ENCODE assay signal across 17 cellular contexts in genomic region chr14:105432657-105433056, GRCh38. TPM values are rescaled to one million over a fixed set of nuclear protein-coding genes. Genes with fewer than 3 reads are reported as not detected.
DNase-seq lines count a peak whose midpoint lies in the region; ATAC-seq, FAIRE-seq and TF ChIP-seq lines count a peak whose summit lies in the region.
"Had no signal": no experiment of that assay in that cellular context is flagged by ENCODE, and none has a peak within 500 bp of the region (broad histone marks: within the 10 kb centered on the region; RNA-seq: fewer than 3 reads in every experiment).

No MANE protein-coding gene starts in this region.

- TF ChIP-seq CTCF in liver (IDR thresholded peaks at IDR 0.05; ENCODE audit: low read depth, low read length, missing input control) (no peak), HepG2 (CRISPR knock-in tag; IDR thresholded peaks at IDR 0.05) (no peak), right lobe of liver (IDR thresholded peaks at IDR 0.05) (no peak), D721Med (IDR thresholded peaks at IDR 0.05; ENCODE audit: insufficient read depth, missing control alignments) (no peak)

- TF ChIP-seq EP300 in HepG2 (IDR thresholded peaks at IDR 0.05; ENCODE audit: low read depth in 2 of 2, low read length in 2 of 2) = no peak
- TF ChIP-seq EP300 in HepG2 (CRISPR knock-in tag; IDR thresholded peaks at IDR 0.05; ENCODE audit: borderline replicate concordance) = no peak

- 61% methylated on average over 12 of the region's 12 CpGs for WGBS in liver
- WGBS in HepG2 (ENCODE audit: low lambda C conversion rate) = 95% methylated on average over 12 of the region's 12 CpGs
- WGBS in ectodermal cell, 2 experiments = 93 to 95% methylated on average over 12 of the region's 12 CpGs
- 59% methylated on average over 9 of the region's 12 CpGs for WGBS in right lobe of liver (ENCODE audit: insufficient coverage, low coverage, low lambda C conversion rate, missing lambda C conversion rate)

- H3K79me2 ChIP-seq in HepG2 (ENCODE audit: insufficient read depth, low read length) = peaks cover 38% of the 10 kb centered on the region

- FAIRE-seq in HepG2 (lab: Jason Lieb, UNC) (no peak), D721Med (lab: Jason Lieb, UNC) (no peak)
- FAIRE-seq: GM12878, H54 had no signal

- H3K4me2 ChIP-seq in HepG2 (ENCODE audit: low read depth, low read length) = no peak overlapping the region
- H3K4me2 ChIP-seq: BLaER1 had no signal

- in situ Hi-C loops in HepG2 (cut with HindIII; ENCODE audit: extremely low pct_ligation_motif_present, low pct_unique_long_range_greater_than_20kb) = no loop called here

- ATAC-seq in HepG2 = no peak
- peak; percentile 27 to 71 (median 52) for ATAC-seq in right lobe of liver
- ATAC-seq: GM12878 had no signal

- H3K27ac ChIP-seq in liver (ENCODE audit: low read depth in 1 of 2, low read length in 2 of 2) (peak overlapping the region; percentile 32 to 57), HepG2 (ENCODE audit: extremely low read length, insufficient read depth, low read length) (no peak overlapping the region), ectodermal cell (ENCODE audit: insufficient read depth, low read depth, low read length, poor library complexity, severe bottlenecking) (peak overlapping the region; percentile 26), right lobe of liver (peak overlapping the region in 2 of 3 donors; percentile 26 to 87)
- H3K27ac ChIP-seq: BLaER1, HL-60 had no signal

- H3K36me3 ChIP-seq in liver (ENCODE audit: control insufficient read depth in 4 of 4, insufficient read depth in 3 of 4, low read depth in 1 of 4, low read length in 3 of 4) (no peaks in the 10 kb centered on the region), HepG2 (replicated peaks in 1 of 2; ENCODE audit: control insufficient read depth in 1 of 2, insufficient read depth in 2 of 2, low read length in 2 of 2) (peaks cover 1 to 7% of the 10 kb centered on the region in 2 experiments; a peak in 2 of 5 replicates), ectodermal cell (ENCODE audit: control insufficient read depth, insufficient read depth, low read length) (peaks cover 11% of the 10 kb centered on the region), right lobe of liver (no peaks in the 10 kb centered on the region)

- intact Hi-C loops in HepG2 (cut with micrococcal nuclease; ENCODE audit: unreplicated experiment) (no loop called here), right lobe of liver (cut with DNase I) (no loop called here)

- TF ChIP-seq POLR2A in HepG2 (IDR thresholded peaks at IDR 0.05; ENCODE audit: insufficient read depth in 1 of 2, low read depth in 2 of 2, low read length in 2 of 2) (no peak), right lobe of liver (IDR thresholded peaks at IDR 0.05) (no peak)

- H3K27me3 ChIP-seq in liver (ENCODE audit: control insufficient read depth in 4 of 4, insufficient read depth in 4 of 4, low read length in 3 of 4) (no peaks in the 10 kb centered on the region), HepG2 (ENCODE audit: control insufficient read depth in 1 of 2, insufficient read depth in 2 of 2, low read length in 2 of 2) (no peaks in the 10 kb centered on the region), ectodermal cell (ENCODE audit: control insufficient read depth, insufficient read depth, low read length, poor library complexity, severe bottlenecking) (no peaks in the 10 kb centered on the region), right lobe of liver (no peaks in the 10 kb centered on the region)
- H3K27me3 ChIP-seq: BLaER1 had no signal

- POLR2A ChIA-PET in HepG2 (lab: Yijun Ruan, JAX) = no interaction called here

- H3K9ac ChIP-seq in liver (ENCODE audit: low read depth in 1 of 2, low read length in 2 of 2) (no peak overlapping the region), HepG2 (ENCODE audit: insufficient read depth, low read depth, low read length) (no peak overlapping the region)
- H3K9ac ChIP-seq: BLaER1 had no signal

- CTCF ChIA-PET in HepG2 (lab: Yijun Ruan, JAX; ENCODE audit: low intra/inter-chr PET ratio, low total read pairs) = no interaction called here

- no peak overlapping the region for H3K4me3 ChIP-seq in liver (ENCODE audit: low read depth in 1 of 3, low read length in 3 of 3)
- H3K4me3 ChIP-seq in HepG2 (replicated peaks in 1 of 3; ENCODE audit: insufficient read depth in 1 of 3, low read depth in 2 of 3, low read length in 3 of 3) = no peak overlapping the region
- H3K4me3 ChIP-seq in ectodermal cell (ENCODE audit: insufficient read depth, low read depth, low read length) = no peak overlapping the region
- no peak overlapping the region for H3K4me3 ChIP-seq in right lobe of liver
- H3K4me3 ChIP-seq: BLaER1, GM12878 had no signal

- DNase-seq in HepG2 (ENCODE audit: low spot score) (no peak), right lobe of liver (peak in 1 of 3 donors; percentile 51), H4 (ENCODE audit: low spot score) (no peak), NCI-H748 (lab: John Stamatoyannopoulos, UW; ENCODE audit: unreplicated experiment) (no peak), D721Med (ENCODE audit: insufficient read length, low spot score) (no peak)
- DNase-seq: 8988T; CD4-positive, alpha-beta memory T cell; DMS79 treated with DMSO at 0.1 percent for 48 hours; HFFc6; IMR-90 had no signal

- no TSS peak for BruUV-seq in HepG2 (replicated peaks; lab: Mats Ljungman, UMichigan)

- H2AFZ ChIP-seq in HepG2 (ENCODE audit: low read length) = no peak overlapping the region

- H3K4me1 ChIP-seq in liver (ENCODE audit: control insufficient read depth in 4 of 4, insufficient read depth in 4 of 4, low read length in 3 of 4) (peaks cover 8 to 26% (median 16%) of the 10 kb centered on the region in 4 donors), HepG2 (ENCODE audit: insufficient read depth, low read length) (peaks cover 20% of the 10 kb centered on the region), ectodermal cell (ENCODE audit: control insufficient read depth, insufficient read depth, low read length) (peaks cover 7% of the 10 kb centered on the region), right lobe of liver (peaks cover 0 to 33% (median 15%) of the 10 kb centered on the region in 4 donors)

- no peak for TF ChIP-seq RAD21 in liver (IDR thresholded peaks at IDR 0.05)
- no peak for TF ChIP-seq RAD21 in HepG2 (CRISPR knock-in tag; IDR thresholded peaks at IDR 0.05)

- H3K9me3 ChIP-seq in liver (ENCODE audit: control insufficient read depth in 4 of 4, low read length in 3 of 4) (no peaks in the 10 kb centered on the region), HepG2 (ENCODE audit: low read length) (no peaks in the 10 kb centered on the region), ectodermal cell (ENCODE audit: control insufficient read depth, low read length) (no peaks in the 10 kb centered on the region), right lobe of liver (no peaks in the 10 kb centered on the region)

- 0 out of 2 replicates have a peak, but pooled peaks cover 3% of the 10 kb centered on the region for H4K20me1 ChIP-seq in HepG2 (ENCODE audit: insufficient read depth, low read length)

RNA-seq across cellular contexts. Expression of gene MTA1, which starts 13.0 kb away (rescaled TPM):
- total RNA-seq in liver (10 to 100 TPM; 27.9 to 28.1 TPM), HepG2 (2016; rRNA removed; fragmentation: Illumina TruSeq; extraction: Trizol) (19.1 and 35.2 TPM in 2 replicates), right lobe of liver (10 to 100 TPM; 18.6 to 45.1 (median 29.2) TPM)
- polyA plus RNA-seq in liver (10 to 100 TPM in 1 of 2 donors, 1 to 10 TPM in 1; 3.7 to 14.0 TPM), HepG2 (2011; rRNA removed) (85.7 and 85.8 TPM in 2 replicates)
- total RNA-seq in HepG2 (2016; cell fraction: cytosol; rRNA removed; fragmentation: Illumina TruSeq; extraction: Trizol; ENCODE audit: low read depth) = 56.8 and 63.0 TPM in 2 replicates
- total RNA-seq in HepG2 (2016; cell fraction: insoluble cytoplasmic fraction; rRNA removed; fragmentation: Illumina TruSeq; extraction: Trizol) = 14.0 and 38.5 TPM in 2 replicates
- 52.7 and 56.0 TPM in 2 replicates for total RNA-seq in HepG2 (2016; cell fraction: membrane; rRNA removed; fragmentation: Illumina TruSeq; extraction: Trizol)
- total RNA-seq in HepG2 (2016; cell fraction: nucleus; rRNA removed; fragmentation: Illumina TruSeq; extraction: Trizol) = 47.2 and 51.4 TPM in 2 replicates
- 39.0 and 48.4 TPM in 2 replicates for polyA plus RNA-seq in HepG2 (2011; cell fraction: cytosol; rRNA removed)
- 409 and 581 TPM in 2 replicates for polyA plus RNA-seq in HepG2 (2011; cell fraction: nucleus; rRNA removed)
- polyA plus RNA-seq in HepG2 (2012) = 58.3 and 62.1 TPM in 2 replicates
- polyA plus RNA-seq in HepG2 (2016; cell fraction: cytosol; fragmentation: Illumina TruSeq; extraction: Trizol; ENCODE audit: low read depth) = 51.1 and 53.5 TPM in 2 replicates
- 36.2 and 45.8 TPM in 2 replicates for polyA plus RNA-seq in HepG2 (2016; cell fraction: insoluble cytoplasmic fraction; fragmentation: Illumina TruSeq; extraction: Trizol; ENCODE audit: low read depth)
- 82.4 and 89.9 TPM in 2 replicates for polyA plus RNA-seq in HepG2 (2016; cell fraction: membrane; fragmentation: Illumina TruSeq; extraction: Trizol; ENCODE audit: low read depth)
- polyA plus RNA-seq in HepG2 (2016; cell fraction: nucleus; fragmentation: Illumina TruSeq; extraction: Trizol; ENCODE audit: insufficient read depth, low read depth) = 244 and 255 TPM in 2 replicates
- 53.3 and 73.7 TPM in 2 replicates for polyA minus RNA-seq in HepG2 (2011; rRNA and poly(A)+ RNA removed; ENCODE audit: low replicate concordance)
- polyA minus RNA-seq in HepG2 (2011; cell fraction: cytosol; rRNA and poly(A)+ RNA removed) = 58.3 and 59.6 TPM in 2 replicates
- polyA minus RNA-seq in HepG2 (2011; cell fraction: nucleus; rRNA and poly(A)+ RNA removed) = 88.5 and 90.4 TPM in 2 replicates
- 210 TPM for polyA plus RNA-seq in ectodermal cell (2013, experiment 1 of 4)
- polyA plus RNA-seq in ectodermal cell (2013, experiment 2 of 4) = 189 TPM
- polyA plus RNA-seq in ectodermal cell (2013, experiment 3 of 4) = 170 TPM
- polyA plus RNA-seq in ectodermal cell (2013, experiment 4 of 4) = 178 TPM
- total RNA-seq in H4 (2014; rRNA removed; shearing (Covaris generic)) = 17.2 and 24.0 TPM in 2 replicates

RNA-seq across cellular contexts. Expression of gene TEX22, which starts 34.3 kb away (rescaled TPM):
- total RNA-seq in liver (under 1 TPM; 0.08 to 0.14 TPM), HepG2 (2016; rRNA removed; fragmentation: Illumina TruSeq; extraction: Trizol) (0.27 and 0.55 TPM in 2 replicates), right lobe of liver (under 1 TPM in 3 of 6 experiments, not detected in 3; 0.07 to 0.44 (median 0.35) TPM)
- polyA plus RNA-seq in liver (under 1 TPM in 1 of 2 donors, not detected in 1; 0.02 TPM), HepG2 (2011; rRNA removed) (0.07 and 0.16 TPM in 2 replicates)
- total RNA-seq in HepG2 (2016; cell fraction: cytosol; rRNA removed; fragmentation: Illumina TruSeq; extraction: Trizol; ENCODE audit: low read depth) = not detected in 2 replicates
- not detected in 2 replicates for total RNA-seq in HepG2 (2016; cell fraction: insoluble cytoplasmic fraction; rRNA removed; fragmentation: Illumina TruSeq; extraction: Trizol)
- not detected in 2 replicates for total RNA-seq in HepG2 (2016; cell fraction: membrane; rRNA removed; fragmentation: Illumina TruSeq; extraction: Trizol)
- not detected in 2 replicates for total RNA-seq in HepG2 (2016; cell fraction: nucleus; rRNA removed; fragmentation: Illumina TruSeq; extraction: Trizol)
- not detected in 2 replicates for polyA plus RNA-seq in HepG2 (2011; cell fraction: cytosol; rRNA removed)
- 0.56 and 1.2 TPM in 2 replicates for polyA plus RNA-seq in HepG2 (2011; cell fraction: nucleus; rRNA removed)
- 0.13 and 0.23 TPM in 2 replicates for polyA plus RNA-seq in HepG2 (2012)
- polyA plus RNA-seq in HepG2 (2016; cell fraction: cytosol; fragmentation: Illumina TruSeq; extraction: Trizol; ENCODE audit: low read depth) = not detected in 2 replicates
- not detected in 2 replicates for polyA plus RNA-seq in HepG2 (2016; cell fraction: insoluble cytoplasmic fraction; fragmentation: Illumina TruSeq; extraction: Trizol; ENCODE audit: low read depth)
- not detected in 2 replicates for polyA plus RNA-seq in HepG2 (2016; cell fraction: membrane; fragmentation: Illumina TruSeq; extraction: Trizol; ENCODE audit: low read depth)
- polyA plus RNA-seq in HepG2 (2016; cell fraction: nucleus; fragmentation: Illumina TruSeq; extraction: Trizol; ENCODE audit: insufficient read depth, low read depth) = not detected in 2 replicates
- 0.16 and 0.82 TPM in 2 replicates for polyA minus RNA-seq in HepG2 (2011; rRNA and poly(A)+ RNA removed; ENCODE audit: low replicate concordance)
- polyA minus RNA-seq in HepG2 (2011; cell fraction: cytosol; rRNA and poly(A)+ RNA removed) = not detected in 2 replicates
- 0.62 TPM in 1 of 2 replicates, not detected in the other for polyA minus RNA-seq in HepG2 (2011; cell fraction: nucleus; rRNA and poly(A)+ RNA removed)
- polyA plus RNA-seq in ectodermal cell (2013, experiment 1 of 4) = 0.85 TPM
- polyA plus RNA-seq in ectodermal cell (2013, experiment 2 of 4) = 0.80 TPM
- polyA plus RNA-seq in ectodermal cell (2013, experiment 3 of 4) = 0.75 TPM
- polyA plus RNA-seq in ectodermal cell (2013, experiment 4 of 4) = 1.7 TPM
- 0.04 TPM in 1 of 2 replicates, not detected in the other for total RNA-seq in H4 (2014; rRNA removed; shearing (Covaris generic))
- total RNA-seq: HT1080 had no signal
- polyA plus RNA-seq: CD4-positive, alpha-beta memory T cell had no signal

RNA-seq across cellular contexts. Expression of gene CRIP2, which starts 42.0 kb away (rescaled TPM):
- total RNA-seq in liver (10 to 100 TPM in 1 of 2 donors, 1 to 10 TPM in 1; 4.3 to 10.9 TPM), HepG2 (2016; rRNA removed; fragmentation: Illumina TruSeq; extraction: Trizol) (32.1 and 37.9 TPM in 2 replicates), right lobe of liver (10 to 100 TPM; 11.2 to 50.0 (median 27.5) TPM)
- polyA plus RNA-seq in liver (10 to 100 TPM; 30.6 to 40.0 TPM), HepG2 (2011; rRNA removed) (18.0 and 31.6 TPM in 2 replicates)
- total RNA-seq in HepG2 (2016; cell fraction: cytosol; rRNA removed; fragmentation: Illumina TruSeq; extraction: Trizol; ENCODE audit: low read depth) = 22.2 and 30.3 TPM in 2 replicates
- total RNA-seq in HepG2 (2016; cell fraction: insoluble cytoplasmic fraction; rRNA removed; fragmentation: Illumina TruSeq; extraction: Trizol) = 29.1 and 37.9 TPM in 2 replicates
- total RNA-seq in HepG2 (2016; cell fraction: membrane; rRNA removed; fragmentation: Illumina TruSeq; extraction: Trizol) = 30.8 and 36.2 TPM in 2 replicates
- total RNA-seq in HepG2 (2016; cell fraction: nucleus; rRNA removed; fragmentation: Illumina TruSeq; extraction: Trizol) = 14.7 and 15.4 TPM in 2 replicates
- polyA plus RNA-seq in HepG2 (2011; cell fraction: cytosol; rRNA removed) = 18.1 and 57.4 TPM in 2 replicates
- 37.9 and 74.0 TPM in 2 replicates for polyA plus RNA-seq in HepG2 (2011; cell fraction: nucleus; rRNA removed)
- polyA plus RNA-seq in HepG2 (2012) = 3.6 and 7.4 TPM in 2 replicates
- 34.0 and 41.4 TPM in 2 replicates for polyA plus RNA-seq in HepG2 (2016; cell fraction: cytosol; fragmentation: Illumina TruSeq; extraction: Trizol; ENCODE audit: low read depth)
- 44.2 and 51.5 TPM in 2 replicates for polyA plus RNA-seq in HepG2 (2016; cell fraction: insoluble cytoplasmic fraction; fragmentation: Illumina TruSeq; extraction: Trizol; ENCODE audit: low read depth)
- 41.2 and 43.7 TPM in 2 replicates for polyA plus RNA-seq in HepG2 (2016; cell fraction: membrane; fragmentation: Illumina TruSeq; extraction: Trizol; ENCODE audit: low read depth)
- 39.7 and 41.0 TPM in 2 replicates for polyA plus RNA-seq in HepG2 (2016; cell fraction: nucleus; fragmentation: Illumina TruSeq; extraction: Trizol; ENCODE audit: insufficient read depth, low read depth)
- polyA minus RNA-seq in HepG2 (2011; rRNA and poly(A)+ RNA removed; ENCODE audit: low replicate concordance) = 21.4 and 23.6 TPM in 2 replicates
- polyA minus RNA-seq in HepG2 (2011; cell fraction: cytosol; rRNA and poly(A)+ RNA removed) = 8.4 and 15.7 TPM in 2 replicates
- polyA minus RNA-seq in HepG2 (2011; cell fraction: nucleus; rRNA and poly(A)+ RNA removed) = 2.2 and 7.5 TPM in 2 replicates
- 11.8 TPM for polyA plus RNA-seq in ectodermal cell (2013, experiment 1 of 4)
- 14.1 TPM for polyA plus RNA-seq in ectodermal cell (2013, experiment 2 of 4)
- 14.0 TPM for polyA plus RNA-seq in ectodermal cell (2013, experiment 3 of 4)
- polyA plus RNA-seq in ectodermal cell (2013, experiment 4 of 4) = 16.4 TPM
- total RNA-seq in H4 (2014; rRNA removed; shearing (Covaris generic)) = 16.2 and 26.9 TPM in 2 replicates

RNA-seq across cellular contexts. Expression of gene CRIP1, which starts 54.0 kb away (rescaled TPM):
- total RNA-seq in liver = 1 to 10 TPM; 1.4 to 1.8 TPM
- 10 to 100 TPM in 1 of 2 donors, 1 to 10 TPM in 1; 6.0 to 11.4 TPM for polyA plus RNA-seq in liver
- total RNA-seq in HepG2 (2016; rRNA removed; fragmentation: Illumina TruSeq; extraction: Trizol) = 53.9 and 59.7 TPM in 2 replicates
- total RNA-seq in HepG2 (2016; cell fraction: cytosol; rRNA removed; fragmentation: Illumina TruSeq; extraction: Trizol; ENCODE audit: low read depth) = 18.2 and 27.4 TPM in 2 replicates
- total RNA-seq in HepG2 (2016; cell fraction: insoluble cytoplasmic fraction; rRNA removed; fragmentation: Illumina TruSeq; extraction: Trizol) = 53.1 and 55.2 TPM in 2 replicates
- total RNA-seq in HepG2 (2016; cell fraction: membrane; rRNA removed; fragmentation: Illumina TruSeq; extraction: Trizol) = 23.1 and 27.8 TPM in 2 replicates
- 25.3 and 26.5 TPM in 2 replicates for total RNA-seq in HepG2 (2016; cell fraction: nucleus; rRNA removed; fragmentation: Illumina TruSeq; extraction: Trizol)
- 59.5 and 62.2 TPM in 2 replicates for polyA plus RNA-seq in HepG2 (2011; rRNA removed)
- 27.8 and 82.6 TPM in 2 replicates for polyA plus RNA-seq in HepG2 (2011; cell fraction: cytosol; rRNA removed)
- polyA plus RNA-seq in HepG2 (2011; cell fraction: nucleus; rRNA removed) = 47.3 and 55.5 TPM in 2 replicates
- polyA plus RNA-seq in HepG2 (2012) = 46.4 and 49.2 TPM in 2 replicates
- polyA plus RNA-seq in HepG2 (2016; cell fraction: cytosol; fragmentation: Illumina TruSeq; extraction: Trizol; ENCODE audit: low read depth) = 85.4 and 115 TPM in 2 replicates
- polyA plus RNA-seq in HepG2 (2016; cell fraction: insoluble cytoplasmic fraction; fragmentation: Illumina TruSeq; extraction: Trizol; ENCODE audit: low read depth) = 142 and 159 TPM in 2 replicates
- 67.3 and 82.2 TPM in 2 replicates for polyA plus RNA-seq in HepG2 (2016; cell fraction: membrane; fragmentation: Illumina TruSeq; extraction: Trizol; ENCODE audit: low read depth)
- polyA plus RNA-seq in HepG2 (2016; cell fraction: nucleus; fragmentation: Illumina TruSeq; extraction: Trizol; ENCODE audit: insufficient read depth, low read depth) = 136 and 137 TPM in 2 replicates
- polyA minus RNA-seq in HepG2 (2011; rRNA and poly(A)+ RNA removed; ENCODE audit: low replicate concordance) = 24.8 and 136 TPM in 2 replicates
- polyA minus RNA-seq in HepG2 (2011; cell fraction: cytosol; rRNA and poly(A)+ RNA removed) = 20.6 and 28.4 TPM in 2 replicates
- polyA minus RNA-seq in HepG2 (2011; cell fraction: nucleus; rRNA and poly(A)+ RNA removed) = 4.7 and 11.8 TPM in 2 replicates
- 46.7 TPM for polyA plus RNA-seq in ectodermal cell (2013, experiment 1 of 4)
- 41.5 TPM for polyA plus RNA-seq in ectodermal cell (2013, experiment 2 of 4)
- polyA plus RNA-seq in ectodermal cell (2013, experiment 3 of 4) = 52.7 TPM
- 54.8 TPM for polyA plus RNA-seq in ectodermal cell (2013, experiment 4 of 4)
- total RNA-seq in right lobe of liver = 1 to 10 TPM in 5 of 6 experiments, under 1 TPM in 1; 0.79 to 5.4 (median 2.7) TPM
- not detected in 2 replicates for total RNA-seq in H4 (2014; rRNA removed; shearing (Covaris generic))
- total RNA-seq: IMR-90 had no signal

RNA-seq across cellular contexts. Expression of gene TEDC1, which starts 58.4 kb away (rescaled TPM):
- total RNA-seq in liver (1 to 10 TPM; 2.2 to 7.5 TPM), HepG2 (2016; rRNA removed; fragmentation: Illumina TruSeq; extraction: Trizol) (20.7 and 27.4 TPM in 2 replicates), right lobe of liver (1 to 10 TPM; 2.2 to 8.1 (median 3.9) TPM)
- polyA plus RNA-seq in liver (1 to 10 TPM in 1 of 2 donors, under 1 TPM in 1; 0.97 to 4.2 TPM), HepG2 (2011; rRNA removed) (5.7 and 7.3 TPM in 2 replicates)
- total RNA-seq in HepG2 (2016; cell fraction: cytosol; rRNA removed; fragmentation: Illumina TruSeq; extraction: Trizol; ENCODE audit: low read depth) = 9.2 and 10.3 TPM in 2 replicates
- total RNA-seq in HepG2 (2016; cell fraction: insoluble cytoplasmic fraction; rRNA removed; fragmentation: Illumina TruSeq; extraction: Trizol) = 21.2 and 28.4 TPM in 2 replicates
- 12.9 and 13.8 TPM in 2 replicates for total RNA-seq in HepG2 (2016; cell fraction: membrane; rRNA removed; fragmentation: Illumina TruSeq; extraction: Trizol)
- 15.9 and 16.8 TPM in 2 replicates for total RNA-seq in HepG2 (2016; cell fraction: nucleus; rRNA removed; fragmentation: Illumina TruSeq; extraction: Trizol)
- 4.1 and 10.9 TPM in 2 replicates for polyA plus RNA-seq in HepG2 (2011; cell fraction: cytosol; rRNA removed)
- 20.8 and 27.4 TPM in 2 replicates for polyA plus RNA-seq in HepG2 (2011; cell fraction: nucleus; rRNA removed)
- 4.5 and 5.0 TPM in 2 replicates for polyA plus RNA-seq in HepG2 (2012)
- 5.8 and 6.5 TPM in 2 replicates for polyA plus RNA-seq in HepG2 (2016; cell fraction: cytosol; fragmentation: Illumina TruSeq; extraction: Trizol; ENCODE audit: low read depth)
- 20.9 and 21.6 TPM in 2 replicates for polyA plus RNA-seq in HepG2 (2016; cell fraction: insoluble cytoplasmic fraction; fragmentation: Illumina TruSeq; extraction: Trizol; ENCODE audit: low read depth)
- polyA plus RNA-seq in HepG2 (2016; cell fraction: membrane; fragmentation: Illumina TruSeq; extraction: Trizol; ENCODE audit: low read depth) = 9.6 and 10.0 TPM in 2 replicates
- 36.1 and 37.5 TPM in 2 replicates for polyA plus RNA-seq in HepG2 (2016; cell fraction: nucleus; fragmentation: Illumina TruSeq; extraction: Trizol; ENCODE audit: insufficient read depth, low read depth)
- polyA minus RNA-seq in HepG2 (2011; rRNA and poly(A)+ RNA removed; ENCODE audit: low replicate concordance) = 12.1 and 23.1 TPM in 2 replicates
- polyA minus RNA-seq in HepG2 (2011; cell fraction: cytosol; rRNA and poly(A)+ RNA removed) = 2.8 and 5.5 TPM in 2 replicates
- polyA minus RNA-seq in HepG2 (2011; cell fraction: nucleus; rRNA and poly(A)+ RNA removed) = 7.3 and 9.0 TPM in 2 replicates
- polyA plus RNA-seq in ectodermal cell (2013, experiment 1 of 4) = 22.9 TPM
- 21.7 TPM for polyA plus RNA-seq in ectodermal cell (2013, experiment 2 of 4)
- 16.6 TPM for polyA plus RNA-seq in ectodermal cell (2013, experiment 3 of 4)
- 19.7 TPM for polyA plus RNA-seq in ectodermal cell (2013, experiment 4 of 4)
- total RNA-seq in H4 (2014; rRNA removed; shearing (Covaris generic)) = 15.4 and 17.3 TPM in 2 replicates
